In the genomic region with DNA sequence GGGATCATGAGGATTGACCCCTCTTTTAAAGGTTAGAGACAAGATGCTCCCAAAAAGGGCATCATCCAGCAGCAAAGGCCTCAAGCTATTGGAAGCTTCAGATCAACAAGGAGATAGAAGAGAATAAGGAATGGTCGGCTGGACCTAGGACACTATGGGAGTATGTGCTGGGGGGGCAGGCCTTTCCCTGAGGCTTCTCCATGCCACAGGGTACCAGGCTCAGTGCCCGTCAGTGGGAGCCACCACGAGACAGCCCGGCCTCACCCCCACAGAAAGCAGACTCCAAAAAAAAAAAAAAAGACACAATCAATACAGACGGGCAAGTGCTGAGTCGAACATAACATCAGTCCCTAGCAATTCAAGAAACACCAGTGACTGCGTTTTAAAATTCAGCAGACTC, we compare ENCODE assay signal across 21 cellular contexts.
"Had no signal": no experiment of that assay in that cellular context is flagged by ENCODE, and none has a peak within 500 bp of the region (broad histone marks: within the 10 kb centered on the region; RNA-seq: fewer than 3 reads in every experiment).

No MANE protein-coding gene starts in this region.

- H3K4me3 ChIP-seq: dorsolateral prefrontal cortex, heart left ventricle, lung, stomach, thyroid gland, uterus had no signal

- H3K36me3 ChIP-seq: thyroid gland, uterus had no signal

- H3K27ac Mint-ChIP-seq: naive thymus-derived CD4-positive, alpha-beta T cell; nephron progenitor cell; type B pancreatic cell had no signal

- H3K4me3 Mint-ChIP-seq: naive thymus-derived CD4-positive, alpha-beta T cell; nephron progenitor cell; type B pancreatic cell had no signal

- DNase-seq: cortex of kidney; dorsolateral prefrontal cortex; effector CD8-positive, alpha-beta T cell; heart left ventricle; hippocampal formation; left colon; left ventricle myocardium superior; mesendoderm; naive thymus-derived CD4-positive, alpha-beta T cell; nephron progenitor cell; posterior cingulate gyrus; small intestine; stimulated activated CD4-positive, alpha-beta T cell treated with anti-CD3 and anti-CD28 coated beads, Interleukin-12 subunit alpha, Interleukin-12 subunit beta, amount 100 ng/mL, for 4 hours; stimulated activated naive CD4-positive, alpha-beta T cell; stomach; substantia nigra; thyroid gland had no signal

- H3K27me3 Mint-ChIP-seq: naive thymus-derived CD4-positive, alpha-beta T cell had no signal

- ATAC-seq: esophagus mucosa; left colon; left ventricle myocardium superior; naive thymus-derived CD4-positive, alpha-beta T cell had no signal

- H3K4me1 ChIP-seq: uterus had no signal

- H3K27ac ChIP-seq: stomach, thyroid gland had no signal

- H3K9me3 Mint-ChIP-seq: naive thymus-derived CD4-positive, alpha-beta T cell; nephron progenitor cell; type B pancreatic cell had no signal

- H3K9me3 ChIP-seq: heart left ventricle, stomach, thyroid gland, uterus had no signal

- H3K27me3 ChIP-seq: dorsolateral prefrontal cortex, heart left ventricle, stomach, thyroid gland, uterus had no signal

- H3K36me3 Mint-ChIP-seq: type B pancreatic cell had no signal
